8 cellular contexts compared by ENCODE assay signal in genomic region chr3:38649500-38650247, GRCh38. TPM values are rescaled to one million over a fixed set of nuclear protein-coding genes. Genes with fewer than 3 reads are reported as not detected.
A peak's percentile ranks its signal among the peaks of the same experiment; 100 is the strongest.
DNase-seq lines count a peak whose midpoint lies in the region; ATAC-seq and TF ChIP-seq lines count a peak whose summit lies in the region.

Gene SCN5A, minus strand, starts transcription at chr3:38649687. Its CDS starts 16,380 bp downstream, at chr3:38633307.

- TF ChIP-seq CTCF in OCI-LY1 (IDR thresholded peaks at IDR 0.05; ENCODE audit: low read length): no peak
- no peak for TF ChIP-seq CTCF in prostate gland (IDR thresholded peaks at IDR 0.05)

- H4K20me1 ChIP-seq in GM23248 (ENCODE audit: insufficient read depth): no peaks in the 10 kb centered on the region
- H4K20me1 ChIP-seq in OCI-LY1 (ENCODE audit: insufficient read depth, low read length): no peaks in the 10 kb centered on the region

- H3K9me2 ChIP-seq in GM23248 (ENCODE audit: insufficient read depth) (no peaks in the 10 kb centered on the region), OCI-LY1 (ENCODE audit: low read depth, low read length) (no peaks in the 10 kb centered on the region)

- POLR2A ChIA-PET in CD8-positive, alpha-beta memory T cell (lab: Charles Lee): no interaction called here

- H3K4me3 ChIP-seq in CD8-positive, alpha-beta memory T cell (ENCODE audit: low read length): peak within 1 kb of the TSS; percentile 46
- H3K4me3 ChIP-seq in GM23248: peak within 1 kb of the TSS; percentile 55
- H3K4me3 ChIP-seq in OCI-LY1 (ENCODE audit: low read depth, low read length, poor library complexity, severe bottlenecking): peak within 1 kb of the TSS; percentile 56
- H3K4me3 ChIP-seq in prostate gland: peak within 1 kb of the TSS; percentile 33 to 49

- no peak within 1 kb of the TSS for H3K9ac ChIP-seq in GM23248
- peak within 1 kb of the TSS; percentile 42; the same call in 1 of the 2 replicates for H3K9ac ChIP-seq in OCI-LY1 (ENCODE audit: low read length)

- intact Hi-C loops in cardiac septum (cut with DNase I) (loop anchor here (1.0 to 2.0 kb wide), 3 partner anchors 69 to 153 kb away; partner anchors contain the start of gene EXOG), prostate gland (cut with DNase I) (loop anchor here (5.0 kb wide), 1 partner anchor 117 kb away; no protein-coding TSS in a partner anchor)

- DNase-seq in CD8-positive, alpha-beta memory T cell: peak; percentile 20 to 63 (median 33)
- peak; percentile 36 for DNase-seq in GM23248
- DNase-seq in activated gamma-delta T cell (lab: John Stamatoyannopoulos, UW): peak; percentile 21
- DNase-seq in cardiac septum (ENCODE audit: low spot score): peak; percentile 83
- DNase-seq in prostate gland (ENCODE audit: low spot score): peak; percentile 32
- no peak for DNase-seq in GF-D8 (lab: John Stamatoyannopoulos, UW)

- H3K36me3 ChIP-seq in CD8-positive, alpha-beta memory T cell (ENCODE audit: insufficient read depth, low read length): no peaks in the 10 kb centered on the region
- H3K36me3 ChIP-seq in GM23248 (ENCODE audit: low read depth) (no peaks in the 10 kb centered on the region), OCI-LY1 (ENCODE audit: insufficient read depth, low read length) (no peaks in the 10 kb centered on the region), prostate gland (no peaks in the 10 kb centered on the region)

- H3K27ac ChIP-seq in CD8-positive, alpha-beta memory T cell (ENCODE audit: low read depth, low read length): no peak within 1 kb of the TSS
- H3K27ac ChIP-seq in GM23248: no peak within 1 kb of the TSS
- H3K27ac ChIP-seq in OCI-LY1 (ENCODE audit: low read depth, low read length, poor library complexity, severe bottlenecking): no peak within 1 kb of the TSS
- no peak within 1 kb of the TSS for H3K27ac ChIP-seq in prostate gland

- H3K27me3 Mint-ChIP-seq in CD8-positive, alpha-beta memory T cell: peaks cover 14 to 17% of the 10 kb centered on the region in 2 donors

- no peaks in the 10 kb centered on the region for H3K79me2 ChIP-seq in GM23248 (ENCODE audit: insufficient read depth)
- no peaks in the 10 kb centered on the region for H3K79me2 ChIP-seq in OCI-LY1 (ENCODE audit: insufficient read depth, low read length)

- 2 to 4% methylated on average over 25 to 31 of the region's 76 CpGs for WGBS in GM23248 (ENCODE audit: low coverage in 1 of 2, low lambda C conversion rate in 2 of 2, missing lambda C conversion rate in 2 of 2), 2 experiments
- 1% methylated on average over 65 of the region's 76 CpGs for WGBS in prostate gland

- H3F3A ChIP-seq in GM23248 (ENCODE audit: insufficient read depth): no peaks in the 10 kb centered on the region
- H3F3A ChIP-seq in OCI-LY1 (ENCODE audit: insufficient read depth, low read length): no peaks in the 10 kb centered on the region

- H3K4me3 Mint-ChIP-seq in CD8-positive, alpha-beta memory T cell: peak within 1 kb of the TSS; percentile 70 to 85 (median 74)

- H3K36me3 Mint-ChIP-seq in CD8-positive, alpha-beta memory T cell: no peaks in the 10 kb centered on the region

- no peak for TF ChIP-seq POLR2A in prostate gland (IDR thresholded peaks at IDR 0.05)

- H3K27me3 ChIP-seq in CD8-positive, alpha-beta memory T cell (ENCODE audit: insufficient read depth, low read length, poor library complexity, severe bottlenecking): peaks cover 25% of the 10 kb centered on the region
- peaks cover 54% of the 10 kb centered on the region for H3K27me3 ChIP-seq in GM23248 (replicated peaks; ENCODE audit: insufficient read depth)
- H3K27me3 ChIP-seq in OCI-LY1 (ENCODE audit: insufficient read depth, low read length): no peaks in the 10 kb centered on the region
- H3K27me3 ChIP-seq in prostate gland (replicated peaks; ENCODE audit: insufficient read depth): no peaks in the 10 kb centered on the region

- in situ Hi-C loops in GM23248 (cut with MboI): loop anchor here (10.0 kb wide), 1 partner anchor 125 kb away; no protein-coding TSS in a partner anchor

- no peaks in the 10 kb centered on the region for H3K9me3 Mint-ChIP-seq in CD8-positive, alpha-beta memory T cell

- no peaks in the 10 kb centered on the region for H3K9me3 ChIP-seq in CD8-positive, alpha-beta memory T cell (ENCODE audit: low read length)
- no peaks in the 10 kb centered on the region for H3K9me3 ChIP-seq in GM23248 (ENCODE audit: low read depth)
- no peaks in the 10 kb centered on the region for H3K9me3 ChIP-seq in OCI-LY1 (ENCODE audit: low read length)
- H3K9me3 ChIP-seq in prostate gland: no peaks in the 10 kb centered on the region

- H3K4me2 ChIP-seq in GM23248 (ENCODE audit: unreplicated experiment) (peak within 1 kb of the TSS; percentile 54), OCI-LY1 (ENCODE audit: low read length) (peak within 1 kb of the TSS; percentile 76)

- H3K4me1 Mint-ChIP-seq in CD8-positive, alpha-beta memory T cell: peaks cover 4 to 6% (median 5%) of the 10 kb centered on the region in 3 donors

- H2AFZ ChIP-seq in GM23248 (peak within 1 kb of the TSS; percentile 56), OCI-LY1 (ENCODE audit: low read length) (no peak within 1 kb of the TSS)

- H3K4me1 ChIP-seq in CD8-positive, alpha-beta memory T cell (ENCODE audit: insufficient read depth, low read length): peaks cover 13% of the 10 kb centered on the region
- no peaks in the 10 kb centered on the region for H3K4me1 ChIP-seq in GM23248 (ENCODE audit: insufficient read depth)
- H3K4me1 ChIP-seq in OCI-LY1 (ENCODE audit: insufficient read depth, low read length, severe bottlenecking): peaks cover 9% of the 10 kb centered on the region
- no peaks in the 10 kb centered on the region for H3K4me1 ChIP-seq in prostate gland (replicated peaks)

- ATAC-seq in GM21528 (IDR thresholded peaks at IDR 0.05; ENCODE audit: low FRiP score, unreplicated experiment): no peak

- H3K27ac Mint-ChIP-seq in CD8-positive, alpha-beta memory T cell: peak within 1 kb of the TSS in 2 of 8 donors; percentile 48 to 76

- CTCF ChIA-PET in CD8-positive, alpha-beta memory T cell (lab: Charles Lee): no interaction called here

RNA-seq across cellular contexts. Expression of gene SCN5A, which starts in this region (rescaled TPM):
- total RNA-seq in CD8-positive, alpha-beta memory T cell: under 1 TPM; 0.33 to 0.47 TPM
- not detected for polyA plus RNA-seq in CD8-positive, alpha-beta memory T cell
- total RNA-seq in GM23248 (2014; rRNA removed; shearing (Covaris generic)): 0.13 TPM in 1 of 2 replicates, not detected in the other
- polyA plus RNA-seq in GM23248 (2016; fragmentation: Nextera tagmentation; extraction: Ambion mirVana): not detected in 2 replicates
- total RNA-seq in cardiac septum: 166 TPM
- 1 to 10 TPM in 1 of 2 donors, under 1 TPM in 1; 0.23 to 1.5 TPM for total RNA-seq in prostate gland

Comparison
In these comparisons a context has a peak if more than half of its experiments do, and no peak if none do; other contexts are left out.
1. RNA of gene SCN5A (total RNA-seq): 166 TPM in cardiac septum (single experiment); 0.23 to 1.5 TPM in prostate gland, 0.33 to 0.47 TPM in CD8-positive, alpha-beta memory T cell and 0.13 TPM in GM23248; every median in the first group is over 10 times any median in the second.
2. Peak in DNase-seq and H3K4me3 ChIP-seq in CD8-positive, alpha-beta memory T cell; RNA of the gene not detected or under 1 TPM.
3. Peak in DNase-seq, H3K4me3 ChIP-seq and H3K4me2 ChIP-seq in GM23248; RNA of the gene not detected or under 1 TPM.
4. Peak in every context shown above with its lines, with median percentiles within 50 percentile points of each other: H3K4me3 ChIP-seq.